In the genomic region with DNA sequence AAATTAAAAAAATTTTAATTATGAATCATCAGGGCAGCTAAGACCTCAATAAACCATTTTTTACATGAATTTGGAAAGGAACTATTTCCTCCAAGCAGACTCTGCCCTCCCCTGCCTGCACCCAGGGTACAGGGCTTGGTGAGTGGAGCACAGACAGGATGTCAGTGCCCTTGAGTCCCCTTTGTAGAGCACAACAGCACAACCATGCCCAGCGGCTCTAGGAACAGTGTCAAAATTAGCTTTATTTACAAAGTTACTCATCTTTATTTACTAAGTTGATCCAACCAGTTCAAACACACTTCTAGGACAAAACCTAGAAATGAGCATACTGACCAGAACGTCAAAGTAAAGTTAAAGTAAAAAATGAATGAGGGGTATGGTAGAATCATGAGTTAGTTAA, we compare ENCODE assay signal across 21 cellular contexts.
DNase-seq lines count a peak whose midpoint lies in the region; ATAC-seq, FAIRE-seq and TF ChIP-seq lines count a peak whose summit lies in the region.
"Had no signal": no experiment of that assay in that cellular context is flagged by ENCODE, and none has a peak within 500 bp of the region (broad histone marks: within the 10 kb centered on the region; RNA-seq: fewer than 3 reads in every experiment).

No MANE protein-coding gene starts in this region.

- TF ChIP-seq CTCF in HCT116 (IDR thresholded peaks at IDR 0.05 in 2 of 3, conservative IDR thresholded peaks at IDR 0.05 in 1 of 3; ENCODE audit: borderline replicate concordance in 1 of 3, insufficient read depth in 1 of 3, low read depth in 2 of 3, low read length in 2 of 3): no peak
- TF ChIP-seq CTCF in RWPE2 (IDR thresholded peaks at IDR 0.05; ENCODE audit: poor library complexity, severe bottlenecking): no peak
- TF ChIP-seq CTCF in HepG2 (CRISPR knock-in tag; IDR thresholded peaks at IDR 0.05): no peak

- peak overlapping the region; percentile 21 for H2AFZ ChIP-seq in HCT116 (ENCODE audit: low read depth, low read length, poor library complexity, severe bottlenecking)
- no peak overlapping the region for H2AFZ ChIP-seq in HepG2 (ENCODE audit: low read length)

- in situ Hi-C loops in HepG2 (cut with HindIII; ENCODE audit: extremely low pct_ligation_motif_present, low pct_unique_long_range_greater_than_20kb): no loop called here

- DNase-seq in DMS153 (lab: John Stamatoyannopoulos, UW) (peak; percentile 23), DMS153 treated with DMSO at 0.1 percent for 48 hours (lab: John Stamatoyannopoulos, UW; ENCODE audit: unreplicated experiment) (no peak), HCT116 (ENCODE audit: low read depth, low spot score) (no peak), RWPE2 (ENCODE audit: low spot score) (no peak), HepG2 (ENCODE audit: low spot score) (peak; percentile 15), OCI-M2 (lab: John Stamatoyannopoulos, UW; ENCODE audit: unreplicated experiment) (no peak)
- no peak for DNase-seq in effector memory CD8-positive, alpha-beta T cell
- DNase-seq: 8988T; CD8-positive, alpha-beta T cell; EL; H9; NCI-H1436; NCI-H2107; NCI-H2227 treated with DMSO at 0.1 percent for 48 hours; Right ventricle myocardium superior; SK-N-SH; T-cell had no signal

- peaks cover 54 to 57% of the 10 kb centered on the region in 2 donors for H3K27me3 Mint-ChIP-seq in effector memory CD8-positive, alpha-beta T cell

- H3K36me3 Mint-ChIP-seq in effector memory CD8-positive, alpha-beta T cell (ENCODE audit: insufficient read depth): no peaks in the 10 kb centered on the region
- H3K36me3 Mint-ChIP-seq: CD8-positive, alpha-beta T cell; T-cell had no signal

- FAIRE-seq in HepG2 (lab: Jason Lieb, UNC): no peak
- FAIRE-seq: GM19239, K562 had no signal

- H3K79me2 ChIP-seq in HCT116 (ENCODE audit: insufficient read depth, low read length) (no peaks in the 10 kb centered on the region), HepG2 (ENCODE audit: insufficient read depth, low read length) (no peaks in the 10 kb centered on the region)

- intact Hi-C loops in HCT116 (cut with micrococcal nuclease): no loop called here
- intact Hi-C loops in HepG2 (cut with micrococcal nuclease; ENCODE audit: unreplicated experiment): no loop called here

- TF ChIP-seq EP300 in HepG2 (IDR thresholded peaks at IDR 0.05; ENCODE audit: low read depth in 2 of 2, low read length in 2 of 2) (no peak; a peak in 1 of 4 replicates), HepG2 (CRISPR knock-in tag; IDR thresholded peaks at IDR 0.05; ENCODE audit: borderline replicate concordance) (no peak)

- no peak for ATAC-seq in HCT116
- ATAC-seq in RWPE2 (ENCODE audit: low read depth): peak; percentile 61
- ATAC-seq in HepG2: peak; percentile 86
- ATAC-seq in HG03565 (IDR thresholded peaks at IDR 0.05; ENCODE audit: unreplicated experiment): no peak
- ATAC-seq in effector memory CD8-positive, alpha-beta T cell (replicated peaks): no peak
- ATAC-seq: CD8-positive, alpha-beta T cell; K562; T-cell had no signal

- POLR2A ChIA-PET in HCT116 (lab: Charles Lee) (no interaction called here), HepG2 (lab: Yijun Ruan, JAX) (no interaction called here)

- peaks cover 6 to 26% of the 10 kb centered on the region in 2 experiments for H3K4me1 ChIP-seq in HCT116 (ENCODE audit: control insufficient read depth in 1 of 2, insufficient read depth in 2 of 2, low read length in 2 of 2)
- peaks cover 39% of the 10 kb centered on the region for H3K4me1 ChIP-seq in RWPE2 (ENCODE audit: insufficient read depth, poor library complexity, severe bottlenecking)
- no peaks in the 10 kb centered on the region for H3K4me1 ChIP-seq in HepG2 (ENCODE audit: insufficient read depth, low read length)
- H3K4me1 ChIP-seq: BLaER1 had no signal

- no peak overlapping the region for H3K27ac ChIP-seq in HCT116 (ENCODE audit: low read depth, low read length)
- H3K27ac ChIP-seq in RWPE2 (ENCODE audit: poor library complexity, severe bottlenecking): peak overlapping the region; percentile 78
- H3K27ac ChIP-seq in HepG2 (ENCODE audit: extremely low read length, insufficient read depth, low read length): no peak overlapping the region
- H3K27ac ChIP-seq: BLaER1 had no signal

- TF ChIP-seq RAD21 in HCT116 (IDR thresholded peaks at IDR 0.05; ENCODE audit: low read depth): no peak
- no peak for TF ChIP-seq RAD21 in HepG2 (CRISPR knock-in tag; IDR thresholded peaks at IDR 0.05)

- no peak overlapping the region for H3K4me3 Mint-ChIP-seq in effector memory CD8-positive, alpha-beta T cell
- H3K4me3 Mint-ChIP-seq: CD8-positive, alpha-beta T cell; H9; T-cell had no signal

- CTCF ChIA-PET in HCT116 (lab: Charles Lee) (interaction anchor here (0.6 to 0.8 kb wide), 2 partner anchors 12 to 437 kb away, joined by 3 read pairs; no protein-coding TSS in a partner anchor), HepG2 (lab: Yijun Ruan, JAX; ENCODE audit: low intra/inter-chr PET ratio, low total read pairs) (no interaction called here)

- no peak overlapping the region for H3K27ac Mint-ChIP-seq in effector memory CD8-positive, alpha-beta T cell
- H3K27ac Mint-ChIP-seq: CD8-positive, alpha-beta T cell; H9; T-cell had no signal

- H3K4me3 ChIP-seq in HCT116 (replicated peaks in 1 of 2; ENCODE audit: low read depth in 1 of 2, low read length in 2 of 2): no peak overlapping the region
- no peak overlapping the region for H3K4me3 ChIP-seq in RWPE2 (ENCODE audit: severe bottlenecking)
- no peak overlapping the region for H3K4me3 ChIP-seq in HepG2 (replicated peaks in 1 of 3; ENCODE audit: insufficient read depth in 1 of 3, low read depth in 2 of 3, low read length in 3 of 3)
- H3K4me3 ChIP-seq: BLaER1, K562 had no signal

- H3K27me3 ChIP-seq in HCT116 (ENCODE audit: insufficient read depth, low read length): no peaks in the 10 kb centered on the region
- H3K27me3 ChIP-seq in RWPE2 (ENCODE audit: insufficient read depth, poor library complexity, severe bottlenecking): no peaks in the 10 kb centered on the region
- no peaks in the 10 kb centered on the region; a peak in 1 of 5 replicates for H3K27me3 ChIP-seq in HepG2 (ENCODE audit: control insufficient read depth in 1 of 2, insufficient read depth in 2 of 2, low read length in 2 of 2)
- H3K27me3 ChIP-seq: BLaER1 had no signal

- H3K9me3 Mint-ChIP-seq in effector memory CD8-positive, alpha-beta T cell: no peaks in the 10 kb centered on the region
- H3K9me3 Mint-ChIP-seq: CD8-positive, alpha-beta T cell had no signal

- no peaks in the 10 kb centered on the region for H3K4me1 Mint-ChIP-seq in effector memory CD8-positive, alpha-beta T cell (ENCODE audit: low read depth in 2 of 2)
- H3K4me1 Mint-ChIP-seq: T-cell had no signal

- H3K4me2 ChIP-seq in HCT116 (ENCODE audit: low read length) (no peak overlapping the region), HepG2 (ENCODE audit: low read depth, low read length) (no peak overlapping the region)
- H3K4me2 ChIP-seq: BLaER1, SK-N-SH had no signal

- no peaks in the 10 kb centered on the region for H3K36me3 ChIP-seq in HCT116 (ENCODE audit: control insufficient read depth in 1 of 2, insufficient read depth in 2 of 2, low read length in 2 of 2)
- no peaks in the 10 kb centered on the region for H3K36me3 ChIP-seq in RWPE2 (ENCODE audit: low read depth)
- H3K36me3 ChIP-seq in HepG2 (replicated peaks in 1 of 2; ENCODE audit: control insufficient read depth in 1 of 2, insufficient read depth in 2 of 2, low read length in 2 of 2): no peaks in the 10 kb centered on the region
- H3K36me3 ChIP-seq: BLaER1 had no signal

- RAD21 ChIA-PET in HCT116 (lab: Charles Lee; ENCODE audit: low non-redundant PET in 1 of 2, low total read pairs in 2 of 2, uncharacterized antibody in 2 of 2, unreplicated experiment in 2 of 2): no interaction called here

- no TSS peak for BruUV-seq in HCT116 (replicated peaks; lab: Mats Ljungman, UMichigan)
- no TSS peak for BruUV-seq in HepG2 (replicated peaks; lab: Mats Ljungman, UMichigan)

- no peaks in the 10 kb centered on the region for H3K9me2 ChIP-seq in HCT116 (ENCODE audit: insufficient read depth)
- H3K9me2 ChIP-seq: SK-N-SH had no signal

- H3K9me3 ChIP-seq in HCT116 (ENCODE audit: control insufficient read depth in 1 of 2, insufficient read depth in 1 of 2, low read depth in 1 of 2, low read length in 2 of 2) (no peaks in the 10 kb centered on the region), RWPE2 (ENCODE audit: severe bottlenecking) (no peaks in the 10 kb centered on the region), HepG2 (ENCODE audit: low read length) (no peaks in the 10 kb centered on the region)
- H3K9me3 ChIP-seq: BLaER1, SK-N-SH had no signal

- 0% methylated on average over 2 of the region's 2 CpGs for WGBS in HepG2 (ENCODE audit: low lambda C conversion rate)

- H4K20me1 ChIP-seq in HCT116 (ENCODE audit: insufficient read depth) (no peaks in the 10 kb centered on the region), HepG2 (ENCODE audit: insufficient read depth, low read length) (no peaks in the 10 kb centered on the region)
- H4K20me1 ChIP-seq: BLaER1 had no signal

- no peak for TF ChIP-seq POLR2A in HCT116 (IDR thresholded peaks at IDR 0.05; ENCODE audit: borderline replicate concordance, extremely low read depth, insufficient read depth, insufficient read length)
- TF ChIP-seq POLR2A in HepG2 (IDR thresholded peaks at IDR 0.05; ENCODE audit: insufficient read depth in 1 of 2, low read depth in 2 of 2, low read length in 2 of 2): no peak

- no peak overlapping the region for H3K9ac ChIP-seq in HCT116 (ENCODE audit: low read length)
- H3K9ac ChIP-seq in HepG2 (ENCODE audit: insufficient read depth, low read depth, low read length): no peak overlapping the region
- H3K9ac ChIP-seq: BLaER1, SK-N-SH had no signal

TF ChIP-seq in HepG2, 621 proteins besides CTCF, POLR2A, EP300 and RAD21 (continues in another document):
- 0 out of 2 replicates have a peak, but pooled peaks have one; percentile 31 for TF ChIP-seq GATAD2A (CRISPR knock-in tag; IDR thresholded peaks at IDR 0.05)
- TF ChIP-seq ZNF652 (CRISPR knock-in tag; IDR thresholded peaks at IDR 0.05; ENCODE audit: borderline replicate concordance, low read depth): no peak
- TF ChIP-seq SALL2 (CRISPR knock-in tag; IDR thresholded peaks at IDR 0.05): no peak
- TF ChIP-seq, protein P1, sequence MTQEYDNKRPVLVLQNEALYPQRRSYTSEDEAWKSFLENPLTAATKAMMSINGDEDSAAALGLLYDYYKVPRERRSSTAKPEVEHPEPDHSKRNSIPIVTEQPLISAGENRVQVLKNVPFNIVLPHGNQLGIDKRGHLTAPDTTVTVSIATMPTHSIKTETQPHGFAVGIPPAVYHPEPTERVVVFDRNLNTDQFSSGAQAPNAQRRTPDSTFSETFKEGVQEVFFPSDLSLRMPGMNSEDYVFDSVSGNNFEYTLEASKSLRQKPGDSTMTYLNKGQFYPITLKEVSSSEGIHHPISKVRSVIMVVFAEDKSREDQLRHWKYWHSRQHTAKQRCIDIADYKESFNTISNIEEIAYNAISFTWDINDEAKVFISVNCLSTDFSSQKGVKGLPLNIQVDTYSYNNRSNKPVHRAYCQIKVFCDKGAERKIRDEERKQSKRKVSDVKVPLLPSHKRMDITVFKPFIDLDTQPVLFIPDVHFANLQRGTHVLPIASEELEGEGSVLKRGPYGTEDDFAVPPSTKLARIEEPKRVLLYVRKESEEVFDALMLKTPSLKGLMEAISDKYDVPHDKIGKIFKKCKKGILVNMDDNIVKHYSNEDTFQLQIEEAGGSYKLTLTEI (CRISPR knock-in tag; conservative IDR thresholded peaks at IDR 0.05): no peak
- TF ChIP-seq RARG (CRISPR knock-in tag; IDR thresholded peaks at IDR 0.05; ENCODE audit: low read depth): no peak
- TF ChIP-seq RARA (CRISPR knock-in tag; IDR thresholded peaks at IDR 0.05): peak; percentile 82
- no peak for TF ChIP-seq ZNF430 (CRISPR knock-in tag; IDR thresholded peaks at IDR 0.05)

Comparison
In these comparisons a context has a peak if more than half of its experiments do, and no peak if none do; other contexts are left out.
1. DNase-seq: peak in DMS153 (single experiment) and HepG2 (single experiment); none in DMS153 treated with DMSO at 0.1 percent for 48 hours (single experiment), HCT116 (single experiment), RWPE2 (single experiment), OCI-M2 (single experiment) and effector memory CD8-positive, alpha-beta T cell (0 of 3).
2. ATAC-seq: peak in RWPE2 (single experiment) and HepG2 (single experiment); none in HCT116 (single experiment), HG03565 (single experiment) and effector memory CD8-positive, alpha-beta T cell (single experiment).